Comparison of ENCODE assay signal across 19 cellular contexts in genomic region chr1:199946305-199947155, GRCh38.
"Had no signal": no experiment of that assay in that cellular context is flagged by ENCODE, and none has a peak within 500 bp of the region (broad histone marks: within the 10 kb centered on the region; RNA-seq: fewer than 3 reads in every experiment).

No MANE protein-coding gene starts in this region.

- H3K9me3 ChIP-seq: SJSA1 had no signal

- H3K27ac ChIP-seq: KMS-11, SJSA1 had no signal

- ATAC-seq: K562 had no signal

- H3K36me3 ChIP-seq: SJSA1 had no signal

- H3K4me3 ChIP-seq: K562, SJSA1 had no signal

- H3K4me1 ChIP-seq: SJSA1 had no signal

- H3K9ac ChIP-seq: KMS-11 had no signal

- DNase-seq: Kasumi-1, MM.1S, NCI-H1092 treated with DMSO at 0.1 percent for 48 hours, NCI-H1436, NCI-H187, NCI-H2029, NCI-H2081 treated with DMSO at 0.1 percent for 48 hours, NCI-H2171, NCI-H226, NCI-H446, NCI-H510A, NCI-H524 treated with DMSO at 0.1 percent for 48 hours, NCI-H774, Right ventricle myocardium superior, RPMI8226, SIG-M5 had no signal

- H3K27me3 ChIP-seq: SJSA1 had no signal
